In the genomic region with DNA sequence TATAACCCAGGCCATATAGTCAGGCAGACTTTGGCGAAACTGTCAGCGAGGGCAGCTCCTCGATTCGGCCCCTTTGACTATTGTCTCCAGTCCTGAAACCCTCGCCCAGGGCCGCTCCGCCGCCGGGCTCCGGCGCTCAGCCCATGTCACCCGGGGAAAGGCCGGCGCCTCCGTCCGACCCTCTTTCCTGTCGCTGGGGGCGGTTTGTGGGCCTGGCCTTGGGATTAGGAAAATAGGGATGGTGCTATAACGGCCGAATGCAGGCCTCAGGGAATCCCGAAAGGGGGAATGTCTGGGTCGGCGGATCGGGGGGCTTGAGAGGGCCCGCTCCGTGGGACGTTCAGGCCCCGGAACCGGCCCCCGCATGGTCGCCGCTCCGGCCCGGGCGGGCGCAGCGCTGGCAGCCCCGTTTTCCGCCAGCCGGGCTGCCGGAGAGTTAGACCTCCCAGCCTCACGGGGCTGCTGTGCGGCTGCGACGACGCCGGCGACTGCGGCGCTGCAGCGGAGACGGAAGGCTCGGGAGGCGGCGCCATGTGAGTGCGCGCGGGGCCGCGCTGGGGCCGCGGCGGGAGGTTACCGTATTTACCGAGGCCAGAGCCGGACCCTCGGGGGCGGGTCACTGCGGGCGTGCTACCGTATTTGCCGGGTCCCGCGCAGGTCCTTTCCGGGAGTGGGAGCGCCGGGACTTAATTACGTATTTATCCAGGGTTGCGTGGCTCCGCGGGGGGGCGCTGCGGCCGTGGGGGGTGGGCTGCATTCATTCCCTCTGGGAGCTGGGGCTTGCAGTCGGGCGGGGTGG, we compare ENCODE assay signal across 1 cellular context.
TF ChIP-seq lines count a peak whose summit lies in the region.

No MANE protein-coding gene starts in this region.

TF ChIP-seq in PFSK-1, 5 proteins besides CTCF, POLR2A, EP300 and RAD21:
- TF ChIP-seq, protein P1, sequence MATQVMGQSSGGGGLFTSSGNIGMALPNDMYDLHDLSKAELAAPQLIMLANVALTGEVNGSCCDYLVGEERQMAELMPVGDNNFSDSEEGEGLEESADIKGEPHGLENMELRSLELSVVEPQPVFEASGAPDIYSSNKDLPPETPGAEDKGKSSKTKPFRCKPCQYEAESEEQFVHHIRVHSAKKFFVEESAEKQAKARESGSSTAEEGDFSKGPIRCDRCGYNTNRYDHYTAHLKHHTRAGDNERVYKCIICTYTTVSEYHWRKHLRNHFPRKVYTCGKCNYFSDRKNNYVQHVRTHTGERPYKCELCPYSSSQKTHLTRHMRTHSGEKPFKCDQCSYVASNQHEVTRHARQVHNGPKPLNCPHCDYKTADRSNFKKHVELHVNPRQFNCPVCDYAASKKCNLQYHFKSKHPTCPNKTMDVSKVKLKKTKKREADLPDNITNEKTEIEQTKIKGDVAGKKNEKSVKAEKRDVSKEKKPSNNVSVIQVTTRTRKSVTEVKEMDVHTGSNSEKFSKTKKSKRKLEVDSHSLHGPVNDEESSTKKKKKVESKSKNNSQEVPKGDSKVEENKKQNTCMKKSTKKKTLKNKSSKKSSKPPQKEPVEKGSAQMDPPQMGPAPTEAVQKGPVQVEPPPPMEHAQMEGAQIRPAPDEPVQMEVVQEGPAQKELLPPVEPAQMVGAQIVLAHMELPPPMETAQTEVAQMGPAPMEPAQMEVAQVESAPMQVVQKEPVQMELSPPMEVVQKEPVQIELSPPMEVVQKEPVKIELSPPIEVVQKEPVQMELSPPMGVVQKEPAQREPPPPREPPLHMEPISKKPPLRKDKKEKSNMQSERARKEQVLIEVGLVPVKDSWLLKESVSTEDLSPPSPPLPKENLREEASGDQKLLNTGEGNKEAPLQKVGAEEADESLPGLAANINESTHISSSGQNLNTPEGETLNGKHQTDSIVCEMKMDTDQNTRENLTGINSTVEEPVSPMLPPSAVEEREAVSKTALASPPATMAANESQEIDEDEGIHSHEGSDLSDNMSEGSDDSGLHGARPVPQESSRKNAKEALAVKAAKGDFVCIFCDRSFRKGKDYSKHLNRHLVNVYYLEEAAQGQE (IDR thresholded peaks at IDR 0.05; ENCODE audit: insufficient read depth in 1 of 2, low read depth in 2 of 2, low read length in 2 of 2) = no peak
- TF ChIP-seq TAF1 (IDR thresholded peaks at IDR 0.05; ENCODE audit: borderline replicate concordance, insufficient read depth, low read length) = peak; percentile 72; the same call in 1 of the 2 replicates
- TF ChIP-seq FOXP2 (optimal IDR thresholded peaks at IDR 0.05; ENCODE audit: borderline replicate concordance, extremely low read depth, extremely low read length, insufficient read depth) = peak; percentile 86
- peak; percentile 73; the same call in 1 of the 2 replicates for TF ChIP-seq POLR2AphosphoS5 (IDR thresholded peaks at IDR 0.05; ENCODE audit: low read depth, low read length)
TF ChIP-seq in PFSK-1: peak in this region for 3.
